In genomic region chr10:48551796-48552591, GRCh38 we compare ENCODE assay signal across 9 cellular contexts. TPM values are rescaled to one million over a fixed set of nuclear protein-coding genes. Genes with fewer than 3 reads are reported as not detected.
DNase-seq lines count a peak whose midpoint lies in the region; ATAC-seq and TF ChIP-seq lines count a peak whose summit lies in the region.
"Had no signal": no experiment of that assay in that cellular context is flagged by ENCODE, and none has a peak within 500 bp of the region (broad histone marks: within the 10 kb centered on the region; RNA-seq: fewer than 3 reads in every experiment).

No MANE protein-coding gene starts in this region.

- H3K36me3 ChIP-seq in HCT116 (ENCODE audit: control insufficient read depth in 1 of 2, insufficient read depth in 2 of 2, low read length in 2 of 2): no peaks in the 10 kb centered on the region

- H3K4me3 Mint-ChIP-seq in brain: no peak overlapping the region
- H3K4me3 Mint-ChIP-seq: natural killer cell treated with Interleukin-12 subunit alpha and Interleukin-12 subunit beta and Interleukin-15 and Interleukin-18, amount 100 ng/mL, for 72 hours had no signal

- no peaks in the 10 kb centered on the region for H3K4me1 ChIP-seq in HCT116 (ENCODE audit: control insufficient read depth in 1 of 2, insufficient read depth in 2 of 2, low read length in 2 of 2)

- H3K79me2 ChIP-seq in HCT116 (ENCODE audit: insufficient read depth, low read length): no peaks in the 10 kb centered on the region

- DNase-seq in Caki2 (ENCODE audit: low read depth): peak; percentile 41
- DNase-seq in HCT116 (ENCODE audit: low read depth, low spot score): peak; percentile 15
- DNase-seq in NCI-H69 (lab: John Stamatoyannopoulos, UW): peak; percentile 89
- DNase-seq in inferior parietal cortex (ENCODE audit: extremely low spot score): peak; percentile 80
- peak; percentile 21 for DNase-seq in stimulated activated naive CD8-positive, alpha-beta T cell treated with anti-CD3 and anti-CD28 coated beads, Interleukin-15, Interleukin-2, amounts not matched to agents 100 U/mL and 50 U/mL, for 24 hours
- no peak for DNase-seq in activated effector memory CD4-positive, alpha-beta T cell treated with anti-CD3 and anti-CD28 coated beads, Interleukin-2, amount 50 U/mL, for 16 hours
- DNase-seq in activated naive CD4-positive, alpha-beta T cell treated with anti-CD3 and anti-CD28 coated beads, Interleukin-2, amount 50 U/mL, for 16 hours: no peak

- intact Hi-C loops in HCT116 (cut with micrococcal nuclease): loop anchor here (1.0 to 10.0 kb wide), 2 partner anchors 104 to 963 kb away; no protein-coding TSS in a partner anchor

- no peak overlapping the region for H3K4me2 ChIP-seq in HCT116 (ENCODE audit: low read length)

- no peak overlapping the region for H3K27ac ChIP-seq in HCT116 (ENCODE audit: low read depth, low read length)

- CTCF ChIA-PET in HCT116 (lab: Charles Lee): interaction anchor here (0.6 to 6.9 kb wide), 4 partner anchors 63 to 106 kb away, joined by 3 to 86 read pairs (median 4); no protein-coding TSS in a partner anchor

- H2AFZ ChIP-seq in HCT116 (ENCODE audit: low read depth, low read length, poor library complexity, severe bottlenecking): no peak overlapping the region

- BruUV-seq in HCT116 (replicated peaks; lab: Mats Ljungman, UMichigan): no TSS peak

- ATAC-seq in HCT116: peak; percentile 82
- peak; percentile 38 for ATAC-seq in stimulated activated naive CD8-positive, alpha-beta T cell treated with anti-CD3 and anti-CD28 coated beads, Interleukin-15, Interleukin-2, amounts not matched to agents 100 U/mL and 50 U/mL, for 24 hours

- H3K36me3 Mint-ChIP-seq in brain: no peaks in the 10 kb centered on the region
- H3K36me3 Mint-ChIP-seq: natural killer cell treated with Interleukin-12 subunit alpha and Interleukin-12 subunit beta and Interleukin-15 and Interleukin-18, amount 100 ng/mL, for 72 hours had no signal

- H3K27ac Mint-ChIP-seq in brain: no peak overlapping the region
- H3K27ac Mint-ChIP-seq: natural killer cell treated with Interleukin-12 subunit alpha and Interleukin-12 subunit beta and Interleukin-15 and Interleukin-18, amount 100 ng/mL, for 72 hours had no signal

- peaks cover 9% of the 10 kb centered on the region for H3K4me1 Mint-ChIP-seq in brain

- H3K9ac ChIP-seq in HCT116 (ENCODE audit: low read length): no peak overlapping the region

- H3K4me3 ChIP-seq in HCT116 (replicated peaks in 1 of 2; ENCODE audit: low read depth in 1 of 2, low read length in 2 of 2): no peak overlapping the region

- in situ Hi-C loops in Caki2 (cut with HindIII; ENCODE audit: low pct_unique_long_range_greater_than_20kb, low sequenced_read_pairs): no loop called here

- TF ChIP-seq POLR2A in HCT116 (IDR thresholded peaks at IDR 0.05; ENCODE audit: borderline replicate concordance, extremely low read depth, insufficient read depth, insufficient read length): no peak

- POLR2A ChIA-PET in HCT116 (lab: Charles Lee): interaction anchor here (1.5 kb wide), 1 partner anchor 104 kb away, joined by 4 read pairs; no protein-coding TSS in a partner anchor

- peaks cover 11% of the 10 kb centered on the region for H3K27me3 Mint-ChIP-seq in brain
- H3K27me3 Mint-ChIP-seq: natural killer cell treated with Interleukin-12 subunit alpha and Interleukin-12 subunit beta and Interleukin-15 and Interleukin-18, amount 100 ng/mL, for 72 hours had no signal

- H4K20me1 ChIP-seq in HCT116 (ENCODE audit: insufficient read depth): no peaks in the 10 kb centered on the region

- no peaks in the 10 kb centered on the region for H3K9me3 Mint-ChIP-seq in brain
- H3K9me3 Mint-ChIP-seq: natural killer cell treated with Interleukin-12 subunit alpha and Interleukin-12 subunit beta and Interleukin-15 and Interleukin-18, amount 100 ng/mL, for 72 hours had no signal

- RAD21 ChIA-PET in HCT116 (lab: Charles Lee; ENCODE audit: low non-redundant PET in 1 of 2, low total read pairs in 2 of 2, uncharacterized antibody in 2 of 2, unreplicated experiment in 2 of 2): interaction anchor here (2.0 to 2.4 kb wide), 2 partner anchors 104 kb away, joined by 6 to 12 read pairs; no protein-coding TSS in a partner anchor

- peak; percentile 76 for TF ChIP-seq RAD21 in HCT116 (IDR thresholded peaks at IDR 0.05; ENCODE audit: low read depth)

- no peaks in the 10 kb centered on the region for H3K9me2 ChIP-seq in HCT116 (ENCODE audit: insufficient read depth)

- H3K27me3 ChIP-seq in HCT116 (ENCODE audit: insufficient read depth, low read length): no peaks in the 10 kb centered on the region

- peak; percentile 63 to 94 (median 75) for TF ChIP-seq CTCF in HCT116 (IDR thresholded peaks at IDR 0.05 in 2 of 3, conservative IDR thresholded peaks at IDR 0.05 in 1 of 3; ENCODE audit: borderline replicate concordance in 1 of 3, insufficient read depth in 1 of 3, low read depth in 2 of 3, low read length in 2 of 3)
- peak; percentile 86 to 90 for TF ChIP-seq CTCF in brain (conservative IDR thresholded peaks at IDR 0.05)

- no peaks in the 10 kb centered on the region for H3K9me3 ChIP-seq in HCT116 (ENCODE audit: control insufficient read depth in 1 of 2, insufficient read depth in 1 of 2, low read depth in 1 of 2, low read length in 2 of 2)

TF ChIP-seq in HCT116, 20 proteins besides CTCF, POLR2A, EP300 and RAD21:
- no peak for TF ChIP-seq YY1 (IDR thresholded peaks at IDR 0.05; ENCODE audit: extremely low read depth, insufficient replicate concordance, low read depth, low read length)
- TF ChIP-seq POLR2AphosphoS5 (IDR thresholded peaks at IDR 0.05; ENCODE audit: low read depth, low read length): no peak
- TF ChIP-seq MAX (IDR thresholded peaks at IDR 0.05): no peak
- TF ChIP-seq CBX3 (IDR thresholded peaks at IDR 0.05; ENCODE audit: low read depth): no peak
- TF ChIP-seq EGR1 (IDR thresholded peaks at IDR 0.05; ENCODE audit: low read depth): no peak
- TF ChIP-seq EZH2phosphoT487 (IDR thresholded peaks at IDR 0.05; ENCODE audit: borderline replicate concordance): no peak

RNA-seq across cellular contexts. Expression of gene ARHGAP22, which starts 52.9 kb away (rescaled TPM):
- 3.5 and 14.8 TPM in 2 replicates for total RNA-seq in Caki2 (2014; rRNA removed; shearing (Covaris generic); ENCODE audit: low replicate concordance)
- 9.9 TPM for total RNA-seq in HCT116 (2021; ENCODE audit: unreplicated experiment)
- 4.7 and 6.3 TPM in 2 replicates for polyA plus RNA-seq in HCT116 (2012)
- polyA plus RNA-seq in brain (ENCODE audit: insufficient read depth, low read depth, low replicate concordance): 8.7 TPM

Comparison
In these comparisons a context has a peak if more than half of its experiments do, and no peak if none do; other contexts are left out.
1. DNase-seq: peak in Caki2 (single experiment), HCT116 (single experiment), NCI-H69 (single experiment), inferior parietal cortex (single experiment) and stimulated activated naive CD8-positive, alpha-beta T cell treated with anti-CD3 and anti-CD28 coated beads, Interleukin-15, Interleukin-2, amounts not matched to agents 100 U/mL and 50 U/mL, for 24 hours (single experiment); none in activated effector memory CD4-positive, alpha-beta T cell treated with anti-CD3 and anti-CD28 coated beads, Interleukin-2, amount 50 U/mL, for 16 hours (single experiment) and activated naive CD4-positive, alpha-beta T cell treated with anti-CD3 and anti-CD28 coated beads, Interleukin-2, amount 50 U/mL, for 16 hours (single experiment).